18 cellular contexts compared by ENCODE assay signal in the genomic region with DNA sequence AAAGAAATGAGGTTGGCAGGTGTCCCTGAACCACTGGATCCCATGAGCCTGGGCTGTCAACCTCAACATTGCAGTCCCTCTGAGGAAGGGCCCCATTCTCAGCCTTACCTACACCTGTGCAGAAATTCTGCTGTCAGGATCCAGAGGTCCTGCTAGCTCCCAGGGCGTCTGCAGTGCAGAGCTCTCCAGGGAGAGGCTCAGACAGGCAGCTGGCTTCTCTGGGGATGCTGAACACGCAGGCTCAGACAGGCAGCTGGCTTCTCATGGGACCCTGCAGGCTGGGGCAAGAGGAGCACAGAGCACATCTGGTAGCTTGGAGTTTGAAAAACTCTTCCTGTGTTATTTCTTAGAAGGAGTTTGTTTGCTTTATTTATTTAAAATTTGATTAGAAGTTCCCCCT.
"Had no signal": no experiment of that assay in that cellular context is flagged by ENCODE, and none has a peak within 500 bp of the region (broad histone marks: within the 10 kb centered on the region; RNA-seq: fewer than 3 reads in every experiment).

No MANE protein-coding gene starts in this region.

- ATAC-seq: gastrocnemius medialis, heart right ventricle, left lobe of liver, natural killer cell had no signal

- DNase-seq: colonic mucosa; dermis blood vessel endothelial cell; endodermal cell; gastrocnemius medialis; heart right ventricle; hypothalamus; kidney glomerular epithelial cell; natural killer cell; sigmoid colon; stimulated activated CD4-positive, alpha-beta T cell treated with anti-CD3 and anti-CD28 coated beads, Interleukin-2, amount 100 ng/mL, for 24 hours; stimulated activated CD4-positive, alpha-beta T cell treated with anti-CD3 and anti-CD28 coated beads, Interleukin-4, amount 100 ng/mL, for 4 hours; stimulated activated naive CD4-positive, alpha-beta T cell; stomach; substantia nigra; transverse colon had no signal

- H3K4me3 Mint-ChIP-seq: endodermal cell, mesothelial cell of epicardium, natural killer cell, neural crest cell had no signal

- H3K9me3 Mint-ChIP-seq: natural killer cell, neural crest cell had no signal

- H3K36me3 Mint-ChIP-seq: natural killer cell had no signal

- H3K27ac Mint-ChIP-seq: endodermal cell, mesothelial cell of epicardium, natural killer cell had no signal

- H3K4me1 Mint-ChIP-seq: endodermal cell, neural crest cell had no signal
